Comparison of ENCODE assay signal across 8 cellular contexts in genomic region chr1:62530516-62531154, GRCh38.
A peak's percentile ranks its signal among the peaks of the same experiment; 100 is the strongest.
DNase-seq lines count a peak whose midpoint lies in the region; ATAC-seq and TF ChIP-seq lines count a peak whose summit lies in the region.

No MANE protein-coding gene starts in this region.

- H3K4me3 ChIP-seq in epithelial cell of proximal tubule (ENCODE audit: low read depth, low read length) (no peak overlapping the region), neural cell (ENCODE audit: low read length) (no peak overlapping the region)

- H3K4me2 ChIP-seq in neural cell (ENCODE audit: low read length) = no peak overlapping the region

- no peaks in the 10 kb centered on the region for H3K79me2 ChIP-seq in neural cell (replicated peaks; ENCODE audit: insufficient read depth, low read length)

- peak; percentile 68 for TF ChIP-seq RAD21 in neural cell (conservative IDR thresholded peaks at IDR 0.05)

- TF ChIP-seq POLR2A in GM18505 (IDR thresholded peaks at IDR 0.05; ENCODE audit: borderline replicate concordance, extremely low read depth, insufficient read depth, insufficient read length) = no peak

- no peak for DNase-seq in GM10266 (ENCODE audit: extremely low spot score)
- DNase-seq in NCI-H748 treated with DMSO at 0.1 percent for 48 hours (lab: John Stamatoyannopoulos, UW) = peak; percentile 27
- no peak for DNase-seq in epithelial cell of proximal tubule (ENCODE audit: low read depth)
- DNase-seq in effector CD8-positive, alpha-beta T cell (lab: John Stamatoyannopoulos, UW) = no peak

- no peaks in the 10 kb centered on the region for H4K20me1 ChIP-seq in neural cell (ENCODE audit: insufficient read depth)

- no peaks in the 10 kb centered on the region for H3F3A ChIP-seq in neural cell (ENCODE audit: insufficient read depth, low read length, poor library complexity, severe bottlenecking)

- no peak for ATAC-seq in GM18505 (IDR thresholded peaks at IDR 0.05; ENCODE audit: unreplicated experiment)
- ATAC-seq in GM21367 (IDR thresholded peaks at IDR 0.05; ENCODE audit: unreplicated experiment) = no peak
- ATAC-seq in GM21390 (IDR thresholded peaks at IDR 0.05; ENCODE audit: unreplicated experiment) = no peak

- peaks cover 5% of the 10 kb centered on the region for H3K36me3 ChIP-seq in neural cell (ENCODE audit: insufficient read depth, low read length)

- H2AFZ ChIP-seq in neural cell (ENCODE audit: low read depth, low read length) = no peak overlapping the region

- no peak overlapping the region for H3K9ac ChIP-seq in neural cell (ENCODE audit: low read length)

- TF ChIP-seq CTCF in GM10266 (IDR thresholded peaks at IDR 0.05; ENCODE audit: control insufficient read depth, insufficient read depth, low read depth, missing control alignments) (peak; percentile 13), epithelial cell of proximal tubule (conservative IDR thresholded peaks at IDR 0.05; ENCODE audit: low read depth, low read length) (peak; percentile 92), neural cell (IDR thresholded peaks at IDR 0.05; ENCODE audit: poor library complexity, severe bottlenecking) (peak; percentile 65)

- H3K9me2 ChIP-seq in neural cell (ENCODE audit: insufficient read depth, low read length) = no peaks in the 10 kb centered on the region

- H3K9me3 ChIP-seq in neural cell (ENCODE audit: low read length) = no peaks in the 10 kb centered on the region

- no peaks in the 10 kb centered on the region for H3K27me3 ChIP-seq in neural cell (ENCODE audit: insufficient read depth, low read depth, low read length)

- H3K27ac ChIP-seq in neural cell (ENCODE audit: low read length) = no peak overlapping the region

- no peak for TF ChIP-seq EP300 in neural cell (conservative IDR thresholded peaks at IDR 0.05; ENCODE audit: poor library complexity, severe bottlenecking)

TF ChIP-seq in neural cell, 6 proteins besides CTCF, POLR2A, EP300 and RAD21:
- TF ChIP-seq EZH2 (IDR thresholded peaks at IDR 0.05; ENCODE audit: borderline replicate concordance, insufficient read depth, low read length, poor library complexity, severe bottlenecking) = no peak
- no peak for TF ChIP-seq TAF1 (IDR thresholded peaks at IDR 0.05; ENCODE audit: low read depth)
- TF ChIP-seq REST (IDR thresholded peaks at IDR 0.05; ENCODE audit: borderline replicate concordance) = no peak
- TF ChIP-seq POLR2AphosphoS5 (IDR thresholded peaks at IDR 0.05) = no peak
- peak; percentile 72 for TF ChIP-seq SMC3 (conservative IDR thresholded peaks at IDR 0.05; ENCODE audit: poor library complexity)
- TF ChIP-seq MXI1 (conservative IDR thresholded peaks at IDR 0.05; ENCODE audit: poor library complexity, severe bottlenecking) = no peak

Comparison
In these comparisons a context has a peak if more than half of its experiments do, and no peak if none do; other contexts are left out.
1. CTCF ChIP-seq: peak in every context shown above with its lines; median percentile 92 in epithelial cell of proximal tubule; 65 in neural cell; 13 in GM10266.